In the genomic region with DNA sequence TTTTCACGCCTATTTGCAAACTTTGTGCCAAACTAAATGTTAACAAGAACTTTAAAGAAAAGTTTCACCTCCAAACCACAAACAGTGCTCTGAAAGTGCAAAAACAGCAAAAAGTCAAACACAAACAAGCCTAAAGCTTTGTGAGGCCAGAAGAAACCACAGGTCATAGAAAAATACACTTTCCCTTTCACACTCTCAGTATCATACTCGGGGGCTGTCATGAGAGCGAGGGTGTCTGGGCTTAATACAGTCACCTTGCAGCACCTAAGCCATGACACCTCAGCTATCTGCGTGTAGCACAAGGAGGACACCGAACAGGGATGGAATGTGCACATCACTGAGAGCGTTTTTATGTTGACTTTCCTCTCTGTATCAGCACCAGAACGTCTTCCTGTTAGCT, we compare ENCODE assay signal across 11 cellular contexts. TPM values are rescaled to one million over a fixed set of nuclear protein-coding genes. Genes with fewer than 3 reads are reported as not detected.
DNase-seq lines count a peak whose midpoint lies in the region; ATAC-seq lines count a peak whose summit lies in the region.
"Had no signal": no experiment of that assay in that cellular context is flagged by ENCODE, and none has a peak within 500 bp of the region (broad histone marks: within the 10 kb centered on the region; RNA-seq: fewer than 3 reads in every experiment).

No MANE protein-coding gene starts in this region.

- H3K36me3 Mint-ChIP-seq in natural killer cell treated with Interleukin-12 subunit alpha and Interleukin-12 subunit beta and Interleukin-15 and Interleukin-18, amount 100 ng/mL, for 72 hours: no peaks in the 10 kb centered on the region
- H3K36me3 Mint-ChIP-seq: activated naive CD8-positive, alpha-beta T cell had no signal

- H3K9me3 Mint-ChIP-seq in natural killer cell treated with Interleukin-12 subunit alpha and Interleukin-12 subunit beta and Interleukin-15 and Interleukin-18, amount 100 ng/mL, for 72 hours: no peaks in the 10 kb centered on the region

- DNase-seq in activated T-cell treated with anti-CD3 and anti-CD28 coated beads for 48 hours (ENCODE audit: low read depth) (peak; percentile 4), activated T-cell treated with anti-CD3 and anti-CD28 coated beads for 4 hours (no peak), HT-29 (ENCODE audit: low spot score) (no peak), dermis blood vessel endothelial cell (no peak), NCI-H1105 (lab: John Stamatoyannopoulos, UW) (no peak)
- DNase-seq in activated CD4-positive, alpha-beta T cell treated with anti-CD3 and anti-CD28 coated beads, Interleukin-2, amount 50 U/mL, for 48 hours: peak; percentile 17 to 19
- peak; percentile 68 for DNase-seq in natural killer cell treated with Interleukin-12 subunit alpha and Interleukin-12 subunit beta and Interleukin-15 and Interleukin-18, amount 100 ng/mL, for 72 hours (ENCODE audit: low spot score)
- DNase-seq: NCI-H1694, PC-9 had no signal

- H3K4me1 Mint-ChIP-seq in natural killer cell treated with Interleukin-12 subunit alpha and Interleukin-12 subunit beta and Interleukin-15 and Interleukin-18, amount 100 ng/mL, for 72 hours (ENCODE audit: low read depth in 2 of 2): peaks cover 16 to 24% of the 10 kb centered on the region in 2 donors

- H3K4me3 Mint-ChIP-seq in natural killer cell treated with Interleukin-12 subunit alpha and Interleukin-12 subunit beta and Interleukin-15 and Interleukin-18, amount 100 ng/mL, for 72 hours: peak overlapping the region; percentile 61
- H3K4me3 Mint-ChIP-seq: activated naive CD8-positive, alpha-beta T cell had no signal

- peak; percentile 65 for ATAC-seq in GM21619 (IDR thresholded peaks at IDR 0.05; ENCODE audit: unreplicated experiment)
- ATAC-seq in natural killer cell treated with Interleukin-12 subunit alpha and Interleukin-12 subunit beta and Interleukin-15 and Interleukin-18, amount 100 ng/mL, for 72 hours: peak; percentile 94 to 95

- H3K27me3 Mint-ChIP-seq in natural killer cell treated with Interleukin-12 subunit alpha and Interleukin-12 subunit beta and Interleukin-15 and Interleukin-18, amount 100 ng/mL, for 72 hours: peaks cover 9 to 25% of the 10 kb centered on the region in 2 donors
- H3K27me3 Mint-ChIP-seq: activated naive CD8-positive, alpha-beta T cell had no signal

- H3K27ac Mint-ChIP-seq in natural killer cell treated with Interleukin-12 subunit alpha and Interleukin-12 subunit beta and Interleukin-15 and Interleukin-18, amount 100 ng/mL, for 72 hours: no peak overlapping the region
- H3K27ac Mint-ChIP-seq: activated naive CD8-positive, alpha-beta T cell had no signal

RNA-seq across cellular contexts. Expression of gene SEH1L, which starts 26.6 kb away (rescaled TPM):
- total RNA-seq in natural killer cell treated with Interleukin-12 subunit alpha and Interleukin-12 subunit beta and Interleukin-15 and Interleukin-18, amount 100 ng/mL, for 72 hours: 100 to 1,000 TPM in 1 of 2 donors, 10 to 100 TPM in 1; 67.2 to 102 TPM
- total RNA-seq in HT-29 (2014; rRNA removed; shearing (Covaris generic)): 62.5 and 79.2 TPM in 2 replicates
- total RNA-seq in dermis blood vessel endothelial cell: 63.0 and 84.0 TPM in 2 replicates

RNA-seq across cellular contexts. Expression of gene PTPN2, which starts 37.1 kb away (rescaled TPM):
- 100 to 1,000 TPM; 151 to 156 TPM for total RNA-seq in natural killer cell treated with Interleukin-12 subunit alpha and Interleukin-12 subunit beta and Interleukin-15 and Interleukin-18, amount 100 ng/mL, for 72 hours
- 22.1 and 27.7 TPM in 2 replicates for total RNA-seq in HT-29 (2014; rRNA removed; shearing (Covaris generic))
- 21.3 and 31.4 TPM in 2 replicates for total RNA-seq in dermis blood vessel endothelial cell

Comparison
In these comparisons a context has a peak if more than half of its experiments do, and no peak if none do; other contexts are left out.
1. DNase-seq: peak in activated T-cell treated with anti-CD3 and anti-CD28 coated beads for 48 hours (single experiment), activated CD4-positive, alpha-beta T cell treated with anti-CD3 and anti-CD28 coated beads, Interleukin-2, amount 50 U/mL, for 48 hours (2 of 2) and natural killer cell treated with Interleukin-12 subunit alpha and Interleukin-12 subunit beta and Interleukin-15 and Interleukin-18, amount 100 ng/mL, for 72 hours (single experiment); none in activated T-cell treated with anti-CD3 and anti-CD28 coated beads for 4 hours (single experiment), HT-29 (single experiment), dermis blood vessel endothelial cell (single experiment) and NCI-H1105 (single experiment).